ENCODE assay signal across 25 cellular contexts in the genomic region with DNA sequence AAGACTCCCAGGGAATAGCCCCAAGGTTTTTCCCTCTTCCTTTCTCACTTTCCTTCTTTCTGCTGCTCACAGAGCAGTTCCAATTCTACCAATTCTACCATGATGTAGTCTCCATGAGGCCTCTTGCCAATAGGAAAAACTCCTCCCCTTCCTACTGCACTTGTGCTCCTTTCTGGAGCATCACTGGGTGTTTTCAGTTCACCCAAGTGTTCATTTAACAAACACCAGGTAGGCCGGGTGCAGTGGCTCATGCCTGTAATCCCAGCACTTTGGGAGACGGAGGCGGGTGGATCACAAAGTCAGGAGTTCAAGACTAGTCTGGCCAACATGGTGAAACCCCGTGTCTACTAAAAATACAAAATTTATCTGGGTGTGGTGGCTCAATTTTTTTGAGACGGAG.
"Had no signal": no experiment of that assay in that cellular context is flagged by ENCODE, and none has a peak within 500 bp of the region (broad histone marks: within the 10 kb centered on the region; RNA-seq: fewer than 3 reads in every experiment).

No MANE protein-coding gene starts in this region.

- H3K9me3 ChIP-seq: adrenal gland, MG63, Peyer's patch, SJCRH30, SK-N-SH had no signal

- H3K27me3 ChIP-seq: adrenal gland, MG63, Peyer's patch, SJCRH30 had no signal

- H3K4me3 ChIP-seq: adrenal gland, MG63, Peyer's patch, SJCRH30 had no signal

- H3K27ac ChIP-seq: RWPE1, SJCRH30, VCaP had no signal

- H3K9ac ChIP-seq: SK-N-SH had no signal

- H3K27me3 Mint-ChIP-seq: activated CD8-positive, alpha-beta T cell treated with anti-CD3 and anti-CD28 coated beads for 36 hours had no signal

- H3K36me3 ChIP-seq: adrenal gland, MG63, Peyer's patch, SJCRH30 had no signal

- H3K4me1 ChIP-seq: Peyer's patch, SJCRH30 had no signal

- H3K27ac Mint-ChIP-seq: activated CD8-positive, alpha-beta T cell treated with anti-CD3 and anti-CD28 coated beads for 36 hours; activated naive CD8-positive, alpha-beta T cell treated with anti-CD3 and anti-CD28 coated beads, Interleukin-2, amount 10 ng/mL, durations not matched to agents 7 days and 5 days had no signal

- ATAC-seq: activated CD8-positive, alpha-beta T cell treated with anti-CD3 and anti-CD28 coated beads for 36 hours had no signal

- H3K9me3 Mint-ChIP-seq: activated CD8-positive, alpha-beta T cell treated with anti-CD3 and anti-CD28 coated beads for 36 hours; activated naive CD8-positive, alpha-beta T cell treated with anti-CD3 and anti-CD28 coated beads, Interleukin-2, amount 10 ng/mL, durations not matched to agents 7 days and 5 days had no signal

- DNase-seq: activated CD4-positive, CD25-positive, alpha-beta regulatory T cell; activated CD8-positive, alpha-beta memory T cell treated with anti-CD3 and anti-CD28 coated beads, Interleukin-2, amount 50 U/mL, for 4 hours; activated CD8-positive, alpha-beta T cell treated with anti-CD3 and anti-CD28 coated beads for 36 hours; activated naive CD4-positive, alpha-beta T cell treated with anti-CD3 and anti-CD28 coated beads, Interleukin-2, amount 50 U/mL, for 16 hours; activated naive CD8-positive, alpha-beta T cell treated with anti-CD3 and anti-CD28 coated beads, Interleukin-2, amount 10 ng/mL, durations not matched to agents 7 days and 5 days; anterior cingulate cortex; MG63; MV-4-11; NCI-H1092 treated with DMSO at 0.1 percent for 48 hours; NCI-H1417 treated with DMSO at 0.1 percent for 48 hours; NCI-H1694; NCI-H2029; NCI-H2107; NCI-H2171 treated with DMSO at 0.1 percent for 48 hours; NCI-H345; NCI-H510A treated with DMSO at 0.1 percent for 48 hours; NCI-H69; Peyer's patch; Right ventricle myocardium superior; SJCRH30; SK-N-SH; T-helper 1 cell had no signal

- H3K36me3 Mint-ChIP-seq: activated naive CD8-positive, alpha-beta T cell treated with anti-CD3 and anti-CD28 coated beads, Interleukin-2, amount 10 ng/mL, durations not matched to agents 7 days and 5 days had no signal

- H3K4me2 ChIP-seq: SK-N-SH had no signal

- H3K4me3 Mint-ChIP-seq: activated CD8-positive, alpha-beta T cell treated with anti-CD3 and anti-CD28 coated beads for 36 hours; activated naive CD8-positive, alpha-beta T cell treated with anti-CD3 and anti-CD28 coated beads, Interleukin-2, amount 10 ng/mL, durations not matched to agents 7 days and 5 days had no signal
